In the genomic region with DNA sequence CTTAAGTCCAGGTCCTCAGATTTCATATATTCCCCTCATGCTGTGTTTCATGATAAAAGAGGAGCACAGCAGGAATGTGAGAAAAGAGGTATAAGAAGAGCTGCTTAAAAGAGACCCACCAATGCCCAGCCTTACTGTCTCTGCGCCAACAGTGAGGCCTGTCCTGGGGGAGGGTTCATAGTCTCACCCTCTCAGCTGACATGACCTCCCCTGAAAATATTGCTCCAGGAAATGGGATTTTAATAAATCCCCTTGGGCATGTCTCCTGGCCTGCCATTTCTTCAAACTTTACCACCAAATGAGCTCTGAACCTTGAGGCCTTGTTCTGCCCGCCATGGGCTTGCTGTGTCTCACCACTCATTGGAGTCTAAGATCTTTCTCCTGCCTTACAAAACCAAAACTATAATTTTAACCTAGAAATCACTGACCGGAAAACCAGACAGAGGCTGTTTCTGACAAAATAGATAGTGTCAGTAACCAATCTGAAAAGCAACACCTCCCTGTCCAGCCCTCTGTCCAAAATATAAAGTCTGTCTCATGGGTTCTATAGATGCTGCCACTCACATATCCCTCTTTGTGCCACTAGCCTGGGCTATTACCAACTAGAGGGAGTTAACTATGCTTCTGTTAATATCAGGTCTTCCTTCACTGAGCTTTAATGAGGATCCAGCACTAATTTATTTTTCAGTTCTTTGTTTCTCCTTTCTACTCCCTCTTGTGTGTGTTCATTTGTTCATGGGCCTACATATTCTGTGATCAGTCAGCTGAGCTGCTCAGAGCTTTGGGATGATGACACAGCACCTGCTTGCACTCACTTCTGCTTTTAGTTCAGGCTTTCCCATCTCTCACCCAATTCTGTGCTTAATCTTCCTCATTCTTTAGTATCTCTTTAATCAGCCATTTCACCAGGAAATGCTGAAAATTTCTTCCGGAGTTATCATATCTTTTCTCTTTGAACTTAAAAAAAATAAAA, we compare ENCODE assay signal across 11 cellular contexts. TPM values are rescaled to one million over a fixed set of nuclear protein-coding genes. Genes with fewer than 3 reads are reported as not detected.
DNase-seq lines count a peak whose midpoint lies in the region; ATAC-seq and TF ChIP-seq lines count a peak whose summit lies in the region.
"Had no signal": no experiment of that assay in that cellular context is flagged by ENCODE, and none has a peak within 500 bp of the region (broad histone marks: within the 10 kb centered on the region; RNA-seq: fewer than 3 reads in every experiment).

A gene with protein sequence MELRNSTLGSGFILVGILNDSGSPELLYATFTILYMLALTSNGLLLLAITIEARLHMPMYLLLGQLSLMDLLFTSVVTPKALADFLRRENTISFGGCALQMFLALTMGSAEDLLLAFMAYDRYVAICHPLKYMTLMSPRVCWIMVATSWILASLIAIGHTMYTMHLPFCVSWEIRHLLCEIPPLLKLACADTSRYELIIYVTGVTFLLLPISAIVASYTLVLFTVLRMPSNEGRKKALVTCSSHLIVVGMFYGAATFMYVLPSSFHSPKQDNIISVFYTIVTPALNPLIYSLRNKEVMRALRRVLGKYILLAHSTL (minus strand): TSS at position 51 of the 973 bp plus-strand sequence. CDS start 3,019 bp downstream, outside the sequence.

- H3K9me3 ChIP-seq in prostate gland = no peaks in the 10 kb centered on the region

- peak; percentile 7 to 80 for DNase-seq in HL-60 (ENCODE audit: low read depth in 1 of 2, low spot score in 1 of 2)
- peak; percentile 71 for DNase-seq in medulla oblongata (ENCODE audit: extremely low spot score)
- DNase-seq in SW 1271 (lab: John Stamatoyannopoulos, UW) = no peak
- no peak for DNase-seq in prostate gland (ENCODE audit: low spot score)
- DNase-seq in activated T-cell treated with anti-CD3 and anti-CD28 coated beads, Interleukin-2, amount 50 U/mL, for 72 hours = no peak
- DNase-seq in activated CD4-positive, CD25-positive, alpha-beta regulatory T cell (lab: John Stamatoyannopoulos, UW) = no peak
- DNase-seq: activated CD8-positive, alpha-beta memory T cell treated with anti-CD3 and anti-CD28 coated beads, Interleukin-2, amount 10 ng/mL, durations not matched to agents 7 days and 5 days; left cardiac atrium had no signal

- no peaks in the 10 kb centered on the region for H3K27me3 Mint-ChIP-seq in activated T-cell treated with anti-CD3 and anti-CD28 coated beads, Interleukin-2, amount 50 U/mL, for 72 hours (ENCODE audit: low read depth)

- intact Hi-C loops in prostate gland (cut with DNase I) = no loop called here

- no peaks in the 10 kb centered on the region for H3K9me3 Mint-ChIP-seq in activated T-cell treated with anti-CD3 and anti-CD28 coated beads, Interleukin-2, amount 50 U/mL, for 72 hours

- H3K4me3 Mint-ChIP-seq in activated T-cell treated with anti-CD3 and anti-CD28 coated beads, Interleukin-2, amount 50 U/mL, for 72 hours = no peak within 1 kb of the TSS
- H3K4me3 Mint-ChIP-seq: activated CD8-positive, alpha-beta memory T cell treated with anti-CD3 and anti-CD28 coated beads, Interleukin-2, amount 10 ng/mL, durations not matched to agents 7 days and 5 days had no signal

- ATAC-seq in GM18868 (IDR thresholded peaks at IDR 0.05; ENCODE audit: unreplicated experiment) = peak; percentile 96
- ATAC-seq in HG02588 (IDR thresholded peaks at IDR 0.05; ENCODE audit: unreplicated experiment) = peak; percentile 93
- no peak for ATAC-seq in activated T-cell treated with anti-CD3 and anti-CD28 coated beads, Interleukin-2, amount 50 U/mL, for 72 hours (replicated peaks in 1 of 2)
- ATAC-seq: activated CD8-positive, alpha-beta memory T cell treated with anti-CD3 and anti-CD28 coated beads, Interleukin-2, amount 10 ng/mL, durations not matched to agents 7 days and 5 days had no signal

- WGBS in prostate gland = 65% methylated on average over 4 of the region's 4 CpGs

- H3K4me1 ChIP-seq in prostate gland (replicated peaks) = no peaks in the 10 kb centered on the region

- H3K27ac ChIP-seq in HL-60 (replicated peaks) = peak within 1 kb of the TSS; percentile 16; the same call in 1 of the 2 replicates
- no peak within 1 kb of the TSS for H3K27ac ChIP-seq in prostate gland
- H3K27ac ChIP-seq: dorsolateral prefrontal cortex had no signal

- H3K4me3 ChIP-seq in HL-60 (replicated peaks; ENCODE audit: insufficient read depth, low read length) (no peak within 1 kb of the TSS), prostate gland (no peak within 1 kb of the TSS)
- H3K4me3 ChIP-seq: dorsolateral prefrontal cortex had no signal

- H3K27me3 ChIP-seq in HL-60 (ENCODE audit: insufficient read depth, poor library complexity, severe bottlenecking) = no peaks in the 10 kb centered on the region
- H3K27me3 ChIP-seq in prostate gland (replicated peaks; ENCODE audit: insufficient read depth) = no peaks in the 10 kb centered on the region
- H3K27me3 ChIP-seq: dorsolateral prefrontal cortex had no signal

- peaks cover 4% of the 10 kb centered on the region for H3K4me1 Mint-ChIP-seq in activated T-cell treated with anti-CD3 and anti-CD28 coated beads, Interleukin-2, amount 50 U/mL, for 72 hours (ENCODE audit: low read depth)
- H3K4me1 Mint-ChIP-seq: activated CD8-positive, alpha-beta memory T cell treated with anti-CD3 and anti-CD28 coated beads, Interleukin-2, amount 10 ng/mL, durations not matched to agents 7 days and 5 days had no signal

- no peaks in the 10 kb centered on the region for H3K36me3 ChIP-seq in prostate gland

- H3K36me3 Mint-ChIP-seq in activated T-cell treated with anti-CD3 and anti-CD28 coated beads, Interleukin-2, amount 50 U/mL, for 72 hours (ENCODE audit: insufficient read depth in 2 of 2) = no peaks in the 10 kb centered on the region
- H3K36me3 Mint-ChIP-seq: activated CD8-positive, alpha-beta memory T cell treated with anti-CD3 and anti-CD28 coated beads, Interleukin-2, amount 10 ng/mL, durations not matched to agents 7 days and 5 days had no signal

- no peak within 1 kb of the TSS for H3K27ac Mint-ChIP-seq in activated T-cell treated with anti-CD3 and anti-CD28 coated beads, Interleukin-2, amount 50 U/mL, for 72 hours
- H3K27ac Mint-ChIP-seq: activated CD8-positive, alpha-beta memory T cell treated with anti-CD3 and anti-CD28 coated beads, Interleukin-2, amount 10 ng/mL, durations not matched to agents 7 days and 5 days had no signal

- no peak for TF ChIP-seq POLR2A in prostate gland (IDR thresholded peaks at IDR 0.05)

- no peak for TF ChIP-seq CTCF in HL-60 (IDR thresholded peaks at IDR 0.05; ENCODE audit: insufficient read depth, low read length)
- no peak for TF ChIP-seq CTCF in prostate gland (IDR thresholded peaks at IDR 0.05)

RNA-seq across cellular contexts. Expression of the gene that starts here (rescaled TPM):
- total RNA-seq in prostate gland = under 1 TPM; 0.55 to 0.91 TPM
- under 1 TPM in 1 of 2 donors, not detected in 1; 0.19 TPM for total RNA-seq in activated T-cell treated with anti-CD3 and anti-CD28 coated beads, Interleukin-2, amount 50 U/mL, for 72 hours
- total RNA-seq: activated CD8-positive, alpha-beta memory T cell treated with anti-CD3 and anti-CD28 coated beads, Interleukin-2, amount 10 ng/mL, durations not matched to agents 7 days and 5 days had no signal

Comparison
In these comparisons a context has a peak if more than half of its experiments do, and no peak if none do; other contexts are left out.
1. ATAC-seq: peak in GM18868 (single experiment) and HG02588 (single experiment); none in activated T-cell treated with anti-CD3 and anti-CD28 coated beads, Interleukin-2, amount 50 U/mL, for 72 hours (0 of 2).
2. DNase-seq: peak in HL-60 (2 of 2) and medulla oblongata (single experiment); none in SW 1271 (0 of 2), prostate gland (single experiment), activated T-cell treated with anti-CD3 and anti-CD28 coated beads, Interleukin-2, amount 50 U/mL, for 72 hours (0 of 2) and activated CD4-positive, CD25-positive, alpha-beta regulatory T cell (0 of 4).